ENCODE assay signal across 8 cellular contexts in the genomic region with DNA sequence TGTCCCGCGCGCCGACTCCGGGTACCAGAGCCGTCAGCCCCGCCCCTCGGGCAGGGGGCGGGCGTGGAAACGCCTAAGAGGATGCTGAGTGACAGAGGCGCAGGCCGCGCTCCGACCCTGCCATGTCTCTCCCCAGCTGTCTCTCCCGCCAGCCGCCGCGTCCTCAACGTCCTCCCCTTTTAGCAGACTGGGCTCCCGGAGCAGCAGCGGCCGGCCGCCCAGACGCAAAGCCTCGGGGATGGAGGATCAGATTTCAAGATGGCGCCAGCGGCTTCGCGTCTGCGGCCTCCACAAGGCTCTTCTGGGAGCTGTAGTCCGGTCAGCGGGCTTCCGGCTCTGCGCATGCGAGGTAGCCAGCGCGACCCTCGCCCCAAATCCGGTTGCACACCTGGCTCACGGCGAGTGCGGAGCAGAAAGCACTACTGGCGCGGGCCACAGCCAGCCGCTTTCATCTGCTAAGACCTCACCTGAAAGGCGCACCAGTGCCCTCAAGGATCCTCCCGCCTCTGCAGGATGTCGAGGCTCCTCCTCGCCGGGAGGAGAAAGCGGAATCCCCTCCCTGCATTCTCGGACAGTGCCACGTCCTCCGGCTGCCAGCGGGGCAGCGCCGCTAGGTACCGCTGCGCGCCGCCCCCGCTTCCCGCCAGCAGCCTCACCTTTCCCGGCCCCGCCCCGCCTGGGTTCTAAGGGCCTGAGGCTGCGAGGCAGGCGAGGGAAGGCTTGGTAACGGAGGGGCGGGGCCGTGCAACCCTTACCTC.
DNase-seq lines count a peak whose midpoint lies in the region; ATAC-seq and TF ChIP-seq lines count a peak whose summit lies in the region.
"Not testable (repeated sequence)": the region's sequence is repeated elsewhere in the genome, so short reads cannot be mapped to it uniquely, and the experiment has no call there.

No MANE protein-coding gene starts in this region.

- ATAC-seq in stimulated activated effector memory CD8-positive, alpha-beta T cell treated with anti-CD3 and anti-CD28 coated beads, Interleukin-12 subunit alpha, Interleukin-12 subunit beta, amount 100 ng/mL, for 72 hours, result peak; percentile 84

- not testable (repeated sequence) for H3K9me3 ChIP-seq in HAP-1; KOPT-K1 (ENCODE audit: insufficient read depth, low read length, poor library complexity, severe bottlenecking)

- not testable (repeated sequence) for H3K4me1 ChIP-seq in HAP-1

- not testable (repeated sequence) for H3K27ac Mint-ChIP-seq in nephron; stimulated activated effector memory CD8-positive, alpha-beta T cell treated with anti-CD3 and anti-CD28 coated beads, Interleukin-12 subunit alpha, Interleukin-12 subunit beta, amount 100 ng/mL, for 72 hours

- H3K4me3 Mint-ChIP-seq in nephron, result peak overlapping the region; percentile 69 to 72 (median 71)
- peak overlapping the region; percentile 70 for H3K4me3 Mint-ChIP-seq in stimulated activated effector memory CD8-positive, alpha-beta T cell treated with anti-CD3 and anti-CD28 coated beads, Interleukin-12 subunit alpha, Interleukin-12 subunit beta, amount 100 ng/mL, for 72 hours

- not testable (repeated sequence) for TF ChIP-seq CTCF in fibroblast of villous mesenchyme (IDR thresholded peaks at IDR 0.05; ENCODE audit: insufficient read depth, low read depth, low read length); nephron (IDR thresholded peaks at IDR 0.05; ENCODE audit: unreplicated experiment in 3 of 3)

- not testable (repeated sequence) for H3K4me1 Mint-ChIP-seq in nephron; stimulated activated effector memory CD8-positive, alpha-beta T cell treated with anti-CD3 and anti-CD28 coated beads, Interleukin-12 subunit alpha, Interleukin-12 subunit beta, amount 100 ng/mL, for 72 hours

- H3K27me3 Mint-ChIP-seq in nephron (ENCODE audit: low read depth), result not testable (repeated sequence)

- peak overlapping the region; percentile 53 for H3K27ac ChIP-seq in KOPT-K1 (ENCODE audit: low read depth, low read length, poor library complexity, severe bottlenecking)

- H3K9me3 Mint-ChIP-seq in nephron; stimulated activated effector memory CD8-positive, alpha-beta T cell treated with anti-CD3 and anti-CD28 coated beads, Interleukin-12 subunit alpha, Interleukin-12 subunit beta, amount 100 ng/mL, for 72 hours: not testable (repeated sequence)

- H3K36me3 Mint-ChIP-seq in nephron (ENCODE audit: low read depth); stimulated activated effector memory CD8-positive, alpha-beta T cell treated with anti-CD3 and anti-CD28 coated beads, Interleukin-12 subunit alpha, Interleukin-12 subunit beta, amount 100 ng/mL, for 72 hours: not testable (repeated sequence)

- not testable (repeated sequence) for H3K4me3 ChIP-seq in HAP-1
- H3K4me3 ChIP-seq in fibroblast of villous mesenchyme (ENCODE audit: low read depth, low read length), result peak overlapping the region; percentile 65

- in situ Hi-C loops in HAP-1 (cut with MboI; ENCODE audit: low sequenced_read_pairs), result not testable (repeated sequence)

- DNase-seq in Daoy (ENCODE audit: low read depth) (peak; percentile 79), HAP-1 (ENCODE audit: low spot score in 2 of 2) (peak; percentile 23 to 83), SK-N-DZ (ENCODE audit: low spot score) (peak; percentile 57), fibroblast of villous mesenchyme (ENCODE audit: low read depth) (peak; percentile 76)
- peak in 3 of 4 experiments; percentile 1 to 46 (median 27) for DNase-seq in activated naive CD4-positive, alpha-beta T cell (lab: John Stamatoyannopoulos, UW)
- DNase-seq in stimulated activated effector memory CD8-positive, alpha-beta T cell treated with anti-CD3 and anti-CD28 coated beads, Interleukin-12 subunit alpha, Interleukin-12 subunit beta, amount 100 ng/mL, for 72 hours (ENCODE audit: low spot score in 2 of 2), result peak; percentile 30 to 85

- not testable (repeated sequence) for H3K27me3 ChIP-seq in HAP-1 (ENCODE audit: low read depth)

- not testable (repeated sequence) for H3K36me3 ChIP-seq in HAP-1 (replicated peaks); KOPT-K1 (ENCODE audit: insufficient read depth, low read length)

Comparison
In these comparisons a context has a peak if more than half of its experiments do, and no peak if none do; other contexts are left out.
1. DNase-seq: peak in every context shown above with its lines; median percentile 79 in Daoy; 76 in fibroblast of villous mesenchyme; 58 in stimulated activated effector memory CD8-positive, alpha-beta T cell treated with anti-CD3 and anti-CD28 coated beads, Interleukin-12 subunit alpha, Interleukin-12 subunit beta, amount 100 ng/mL, for 72 hours; 57 in SK-N-DZ; 53 in HAP-1; 27 in activated naive CD4-positive, alpha-beta T cell.